In the genomic region with DNA sequence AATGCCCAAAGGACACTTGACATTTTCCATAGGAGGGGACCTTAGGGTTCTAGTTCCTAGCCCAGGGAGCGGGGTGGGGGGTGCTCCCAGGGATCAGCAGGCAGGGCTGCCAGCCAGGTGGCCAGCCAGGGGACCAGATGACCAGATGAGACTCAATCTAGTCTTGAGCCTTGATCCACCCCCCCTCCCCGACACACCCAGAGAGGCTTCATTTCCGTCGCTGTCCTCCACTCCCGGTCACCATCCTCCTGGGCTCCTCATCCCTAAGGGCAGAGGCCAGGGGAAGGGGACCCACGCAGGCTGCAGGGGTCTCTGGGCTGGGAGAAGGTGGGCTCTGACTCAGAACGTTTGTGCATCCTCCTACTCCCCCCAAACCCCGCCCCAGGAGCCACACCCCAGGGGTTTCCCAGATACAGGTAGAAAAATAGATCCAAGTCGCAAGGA, we compare ENCODE assay signal across 8 cellular contexts. TPM values are rescaled to one million over a fixed set of nuclear protein-coding genes. Genes with fewer than 3 reads are reported as not detected.
A peak's percentile ranks its signal among the peaks of the same experiment; 100 is the strongest.
DNase-seq lines count a peak whose midpoint lies in the region; ATAC-seq and TF ChIP-seq lines count a peak whose summit lies in the region.

No MANE protein-coding gene starts in this region.

- peaks cover 0 to 7% (median 0%) of the 10 kb centered on the region in 5 donors for H3K27me3 Mint-ChIP-seq in naive thymus-derived CD8-positive, alpha-beta T cell

- peak overlapping the region; percentile 77 to 96 (median 88) for H3K4me3 Mint-ChIP-seq in naive thymus-derived CD8-positive, alpha-beta T cell

- DNase-seq in BJ (ENCODE audit: low read depth) (no peak), PC-3 (peak; percentile 38), hippocampal formation (lab: John Stamatoyannopoulos, UW) (no peak)
- peak; percentile 18 for DNase-seq in central memory CD4-positive, alpha-beta T cell
- DNase-seq in naive thymus-derived CD8-positive, alpha-beta T cell, result peak in 3 of 10 donors; percentile 26 to 31 (median 28)

- no peak for TF ChIP-seq CTCF in BJ (IDR thresholded peaks at IDR 0.05; ENCODE audit: insufficient read depth, low read depth, low read length)
- no peak for TF ChIP-seq CTCF in PC-3 (conservative IDR thresholded peaks at IDR 0.05; ENCODE audit: low read depth, low read length)

- H3F3A ChIP-seq in PC-3 (ENCODE audit: low read length, unreplicated experiment), result peaks cover 11% of the 10 kb centered on the region

- peak overlapping the region; percentile 83 for H3K4me3 ChIP-seq in BJ (ENCODE audit: low read depth, low read length)
- peak overlapping the region; percentile 95 for H3K4me3 ChIP-seq in PC-3 (ENCODE audit: low read length)

- H3K36me3 ChIP-seq in BJ (ENCODE audit: control insufficient read depth, insufficient read depth, low read length) (peaks cover 2% of the 10 kb centered on the region; the same call in 1 of the 2 replicates), PC-3 (ENCODE audit: low read depth, low read length) (peaks cover 24% of the 10 kb centered on the region)

- H3K9ac ChIP-seq in PC-3 (ENCODE audit: low read length), result peak overlapping the region; percentile 100

- H3K4me1 ChIP-seq in PC-3 (ENCODE audit: insufficient read depth, low read length), result peaks cover 55% of the 10 kb centered on the region

- H3K27me3 ChIP-seq in BJ (ENCODE audit: control insufficient read depth, insufficient read depth, low read length), result no peaks in the 10 kb centered on the region
- no peaks in the 10 kb centered on the region for H3K27me3 ChIP-seq in PC-3 (ENCODE audit: low read length)

- H3K9me2 ChIP-seq in PC-3 (replicated peaks; ENCODE audit: low read length), result no peaks in the 10 kb centered on the region

- H2AFZ ChIP-seq in PC-3 (ENCODE audit: low read length), result no peak overlapping the region

- H3K4me1 Mint-ChIP-seq in naive thymus-derived CD8-positive, alpha-beta T cell, result peaks cover 14 to 31% (median 24%) of the 10 kb centered on the region in 4 donors

- CTCF ChIA-PET in BJ (lab: Yijun Ruan, JAX) (interaction anchor here (1.0 to 3.7 kb wide), 5 partner anchors 8 to 111 kb away, joined by 3 to 23 read pairs (median 4); a partner anchor contains a TSS), PC-3 (lab: Charles Lee) (no interaction called here)

- no peaks in the 10 kb centered on the region for H3K9me3 ChIP-seq in PC-3 (ENCODE audit: low read length)

- peaks cover 0 to 2% (median 0%) of the 10 kb centered on the region in 3 donors for H3K36me3 Mint-ChIP-seq in naive thymus-derived CD8-positive, alpha-beta T cell

- peak overlapping the region; percentile 100 for H3K27ac ChIP-seq in PC-3 (ENCODE audit: low read length)

- peaks cover 61% of the 10 kb centered on the region for H3K79me2 ChIP-seq in PC-3 (ENCODE audit: low read length)

- peaks cover 16% of the 10 kb centered on the region; the same call in 1 of the 2 replicates for H4K20me1 ChIP-seq in PC-3 (ENCODE audit: low read length)

- BruUV-seq in PC-3 (replicated peaks; lab: Mats Ljungman, UMichigan), result TSS peak; percentile 73

- H3K27ac Mint-ChIP-seq in naive thymus-derived CD8-positive, alpha-beta T cell, result peak overlapping the region in 8 of 10 donors; percentile 52 to 92 (median 80)

- intact Hi-C loops in PC-3 (cut with micrococcal nuclease), result loop anchor here (2.0 to 5.0 kb wide), 2 partner anchors 14 to 51 kb away; a partner anchor contains a TSS

- H3K4me2 ChIP-seq in PC-3 (ENCODE audit: low read length), result peak overlapping the region; percentile 99

- POLR2A ChIA-PET in BJ (lab: Charles Lee), result no interaction called here
- POLR2A ChIA-PET in PC-3 (lab: Charles Lee; ENCODE audit: unreplicated experiment), result interaction anchor here (0.6 to 4.9 kb wide), 2 partner anchors 12 to 361 kb away, joined by 4 to 90 read pairs; no protein-coding TSS in a partner anchor
- POLR2A ChIA-PET in naive thymus-derived CD8-positive, alpha-beta T cell (lab: Charles Lee), result no interaction called here

- ATAC-seq in PC-3 (peak; percentile 3), HG02970 (IDR thresholded peaks at IDR 0.05; ENCODE audit: low FRiP score, unreplicated experiment) (no peak), HG03095 (IDR thresholded peaks at IDR 0.05; ENCODE audit: unreplicated experiment) (no peak), GM19395 (IDR thresholded peaks at IDR 0.05; ENCODE audit: unreplicated experiment) (no peak)
- ATAC-seq in naive thymus-derived CD8-positive, alpha-beta T cell, result no peak

- no peaks in the 10 kb centered on the region for H3K9me3 Mint-ChIP-seq in naive thymus-derived CD8-positive, alpha-beta T cell

RNA-seq across cellular contexts. Expression of a gene that starts 1.0 kb away (rescaled TPM):
- polyA plus RNA-seq in BJ (2011; rRNA removed), result 10.7 and 12.2 TPM in 2 replicates
- polyA minus RNA-seq in BJ (2011; rRNA and poly(A)+ RNA removed), result 7.2 and 8.6 TPM in 2 replicates
- 145 and 163 TPM in 2 replicates for total RNA-seq in PC-3 (2014; rRNA removed)
- 1 to 10 TPM; 5.7 to 7.8 TPM for total RNA-seq in naive thymus-derived CD8-positive, alpha-beta T cell
- polyA plus RNA-seq in naive thymus-derived CD8-positive, alpha-beta T cell, result 1 to 10 TPM in 2 of 3 donors, under 1 TPM in 1; 0.69 to 2.2 (median 2.1) TPM

RNA-seq across cellular contexts. Expression of a gene that starts 20.1 kb away (rescaled TPM):
- polyA plus RNA-seq in BJ (2011; rRNA removed), result 11.6 and 16.9 TPM in 2 replicates
- 8.2 and 9.9 TPM in 2 replicates for polyA minus RNA-seq in BJ (2011; rRNA and poly(A)+ RNA removed)
- total RNA-seq in PC-3 (2014; rRNA removed), result 38.6 and 41.4 TPM in 2 replicates
- 10 to 100 TPM; 20.7 to 24.9 TPM for total RNA-seq in naive thymus-derived CD8-positive, alpha-beta T cell
- polyA plus RNA-seq in naive thymus-derived CD8-positive, alpha-beta T cell, result 10 to 100 TPM in 2 of 3 donors, 1 to 10 TPM in 1; 5.4 to 12.3 (median 10.0) TPM

RNA-seq across cellular contexts. Expression of a gene that starts 35.1 kb away (rescaled TPM):
- 66.9 and 69.8 TPM in 2 replicates for polyA plus RNA-seq in BJ (2011; rRNA removed)
- polyA minus RNA-seq in BJ (2011; rRNA and poly(A)+ RNA removed), result 14.8 and 25.3 TPM in 2 replicates
- 124 and 138 TPM in 2 replicates for total RNA-seq in PC-3 (2014; rRNA removed)
- total RNA-seq in naive thymus-derived CD8-positive, alpha-beta T cell, result 10 to 100 TPM; 67.2 to 69.7 TPM
- 100 to 1,000 TPM; 123 to 139 (median 136) TPM for polyA plus RNA-seq in naive thymus-derived CD8-positive, alpha-beta T cell

RNA-seq across cellular contexts. Expression of a gene that starts 35.2 kb away (rescaled TPM):
- polyA plus RNA-seq in BJ (2011; rRNA removed), result 6.4 and 6.9 TPM in 2 replicates
- 5.1 TPM in 2 replicates for polyA minus RNA-seq in BJ (2011; rRNA and poly(A)+ RNA removed)
- 2.9 and 4.8 TPM in 2 replicates for total RNA-seq in PC-3 (2014; rRNA removed)
- total RNA-seq in naive thymus-derived CD8-positive, alpha-beta T cell, result 10 to 100 TPM; 22.1 to 23.7 TPM
- polyA plus RNA-seq in naive thymus-derived CD8-positive, alpha-beta T cell, result 10 to 100 TPM; 10.1 to 13.3 (median 11.9) TPM

RNA-seq across cellular contexts. Expression of a gene that starts 50.8 kb away (rescaled TPM):
- 2.2 and 3.3 TPM in 2 replicates for polyA plus RNA-seq in BJ (2011; rRNA removed)
- polyA minus RNA-seq in BJ (2011; rRNA and poly(A)+ RNA removed), result 1.5 and 1.6 TPM in 2 replicates
- 6.3 and 7.7 TPM in 2 replicates for total RNA-seq in PC-3 (2014; rRNA removed)
- 1 to 10 TPM in 1 of 2 experiments, under 1 TPM in 1; 0.63 to 1.0 TPM for total RNA-seq in naive thymus-derived CD8-positive, alpha-beta T cell
- polyA plus RNA-seq in naive thymus-derived CD8-positive, alpha-beta T cell, result under 1 TPM in 2 of 3 donors, not detected in 1; 0.14 to 0.30 TPM

Comparison
In these comparisons a context has a peak if more than half of its experiments do, and no peak if none do; other contexts are left out.
1. DNase-seq: peak in PC-3 (single experiment) and central memory CD4-positive, alpha-beta T cell (single experiment); none in BJ (single experiment) and hippocampal formation (0 of 2).
2. RNA of a gene that starts 1.0 kb away (total RNA-seq): 145 to 163 TPM in PC-3; 5.7 to 7.8 TPM in naive thymus-derived CD8-positive, alpha-beta T cell; every median in the first group is over 10 times any median in the second.